In genomic region chr1:26593385-26593784, GRCh38 we compare ENCODE assay signal across 34 cellular contexts.
"Had no signal": no experiment of that assay in that cellular context is flagged by ENCODE, and none has a peak within 500 bp of the region (broad histone marks: within the 10 kb centered on the region; RNA-seq: fewer than 3 reads in every experiment).

No MANE protein-coding gene starts in this region.

- H3K4me1 ChIP-seq: ascending aorta, breast epithelium, esophagus muscularis mucosa, foreskin keratinocyte, gastrocnemius medialis had no signal

- ATAC-seq: activated CD4-positive, CD25-positive, alpha-beta regulatory T cell treated with anti-CD3 and anti-CD28 coated beads, Interleukin-2, amount 50 U/mL, for 24 hours; activated naive CD4-positive, alpha-beta T cell treated with anti-CD3 and anti-CD28 coated beads, Interleukin-2, amount 50 U/mL, for 72 hours; foreskin keratinocyte; gastrocnemius medialis; heart left ventricle; T-helper 17 cell had no signal

- H3K27me3 ChIP-seq: ascending aorta, breast epithelium, cardiac muscle cell, esophagus muscularis mucosa, gastrocnemius medialis, heart left ventricle had no signal

- H3K4me3 Mint-ChIP-seq: activated B cell treated with CpG ODN at 0.5 μM for 24 hours; activated CD4-positive, alpha-beta memory T cell treated with anti-CD3 and anti-CD28 coated beads, Interleukin-2, amount 10 ng/mL, durations not matched to agents 7 days and 5 days; activated CD4-positive, alpha-beta T cell treated with anti-CD3 and anti-CD28 coated beads, Interleukin-2, amount 10 ng/mL, durations not matched to agents 7 days and 5 days; activated naive CD4-positive, alpha-beta T cell treated with anti-CD3 and anti-CD28 coated beads, Interleukin-2, amount 10 ng/mL, durations not matched to agents 7 days and 5 days; activated naive CD8-positive, alpha-beta T cell treated with anti-CD3 and anti-CD28 coated beads, Interleukin-2, amount 10 ng/mL, durations not matched to agents 7 days and 5 days; activated T-cell treated with anti-CD3 and anti-CD28 coated beads, Interleukin-2, amount 50 U/mL, for 24 hours; activated T-cell treated with anti-CD3 and anti-CD28 coated beads, Interleukin-2, amount 50 U/mL, for 72 hours; brain; T-helper 17 cell; T-helper 2 cell treated with Interferon-gamma antibody and Interleukin-4, amounts not matched to agents 5 μg/mL and 100 μg/mL, for 36 hours had no signal

- DNase-seq: activated B cell treated with CpG ODN at 0.5 μM for 24 hours; activated CD4-positive, alpha-beta memory T cell treated with anti-CD3 and anti-CD28 coated beads, Interleukin-2, amount 10 ng/mL, durations not matched to agents 7 days and 5 days; activated CD4-positive, alpha-beta T cell treated with anti-CD3 and anti-CD28 coated beads, Interleukin-2, amount 10 ng/mL, durations not matched to agents 7 days and 5 days; activated CD4-positive, alpha-beta T cell treated with anti-CD3 and anti-CD28 coated beads, Interleukin-2, amount 50 U/mL, for 4 hours; activated CD8-positive, alpha-beta memory T cell treated with anti-CD3 and anti-CD28 coated beads, Interleukin-2, amount 50 U/mL, for 48 hours; activated gamma-delta T cell; activated naive CD4-positive, alpha-beta T cell; activated naive CD4-positive, alpha-beta T cell treated with anti-CD3 and anti-CD28 coated beads, Interleukin-2, amount 10 ng/mL, durations not matched to agents 7 days and 5 days; activated naive CD8-positive, alpha-beta T cell treated with anti-CD3 and anti-CD28 coated beads, Interleukin-2, amount 10 ng/mL, durations not matched to agents 7 days and 5 days; activated T-cell treated with anti-CD3 and anti-CD28 coated beads for 4 hours; activated T-cell treated with anti-CD3 and anti-CD28 coated beads, Interleukin-2, amount 50 U/mL, for 24 hours; activated T-cell treated with anti-CD3 and anti-CD28 coated beads, Interleukin-2, amount 50 U/mL, for 72 hours; central memory CD4-positive, alpha-beta T cell; cerebellar nuclear complex; dermis blood vessel endothelial cell; effector memory CD4-positive, alpha-beta T cell; erythroblast; foreskin keratinocyte; gastrocnemius medialis; glutamatergic neuron; heart left ventricle; T-helper 1 cell; T-helper 17 cell; T1000; WERI-Rb-1 had no signal

- H3K4me1 Mint-ChIP-seq: brain had no signal

- H3K36me3 ChIP-seq: ascending aorta, breast epithelium, cardiac muscle cell, esophagus muscularis mucosa, gastrocnemius medialis, heart left ventricle, WERI-Rb-1 had no signal

- H3K27me3 Mint-ChIP-seq: activated B cell treated with CpG ODN at 0.5 μM for 24 hours; activated CD4-positive, alpha-beta memory T cell treated with anti-CD3 and anti-CD28 coated beads, Interleukin-2, amount 10 ng/mL, durations not matched to agents 7 days and 5 days; activated naive CD8-positive, alpha-beta T cell treated with anti-CD3 and anti-CD28 coated beads, Interleukin-2, amount 10 ng/mL, durations not matched to agents 7 days and 5 days; activated T-cell treated with anti-CD3 and anti-CD28 coated beads, Interleukin-2, amount 50 U/mL, for 24 hours; T-helper 17 cell had no signal

- H3K27ac ChIP-seq: ascending aorta, breast epithelium, cardiac muscle cell, coronary artery, esophagus muscularis mucosa, foreskin keratinocyte, gastrocnemius medialis, heart left ventricle, WERI-Rb-1 had no signal

- H3K27ac Mint-ChIP-seq: activated B cell treated with CpG ODN at 0.5 μM for 24 hours; activated CD4-positive, alpha-beta memory T cell treated with anti-CD3 and anti-CD28 coated beads, Interleukin-2, amount 10 ng/mL, durations not matched to agents 7 days and 5 days; activated CD4-positive, alpha-beta T cell treated with anti-CD3 and anti-CD28 coated beads, Interleukin-2, amount 10 ng/mL, durations not matched to agents 7 days and 5 days; activated naive CD4-positive, alpha-beta T cell treated with anti-CD3 and anti-CD28 coated beads, Interleukin-2, amount 10 ng/mL, durations not matched to agents 7 days and 5 days; activated naive CD4-positive, alpha-beta T cell treated with anti-CD3 and anti-CD28 coated beads, Interleukin-2, amount 50 U/mL, for 72 hours; activated naive CD8-positive, alpha-beta T cell treated with anti-CD3 and anti-CD28 coated beads, Interleukin-2, amount 10 ng/mL, durations not matched to agents 7 days and 5 days; activated T-cell treated with anti-CD3 and anti-CD28 coated beads, Interleukin-2, amount 50 U/mL, for 24 hours; activated T-cell treated with anti-CD3 and anti-CD28 coated beads, Interleukin-2, amount 50 U/mL, for 72 hours; brain; T-helper 17 cell; T-helper 2 cell treated with Interferon-gamma antibody and Interleukin-4, amounts not matched to agents 5 μg/mL and 100 μg/mL, for 36 hours had no signal

- H3K4me3 ChIP-seq: ascending aorta, breast epithelium, cardiac muscle cell, coronary artery, esophagus muscularis mucosa, gastrocnemius medialis, heart left ventricle had no signal

- H3K36me3 Mint-ChIP-seq: activated naive CD8-positive, alpha-beta T cell treated with anti-CD3 and anti-CD28 coated beads, Interleukin-2, amount 10 ng/mL, durations not matched to agents 7 days and 5 days; brain had no signal

- H3K9me3 Mint-ChIP-seq: activated B cell treated with CpG ODN at 0.5 μM for 24 hours; activated naive CD4-positive, alpha-beta T cell treated with anti-CD3 and anti-CD28 coated beads, Interleukin-2, amount 50 U/mL, for 72 hours; activated naive CD8-positive, alpha-beta T cell treated with anti-CD3 and anti-CD28 coated beads, Interleukin-2, amount 10 ng/mL, durations not matched to agents 7 days and 5 days had no signal
